37 cellular contexts compared by ENCODE assay signal in genomic region chr4:41787931-41788330, GRCh38. TPM values are rescaled to one million over a fixed set of nuclear protein-coding genes. Genes with fewer than 3 reads are reported as not detected.
"Had no signal": no experiment of that assay in that cellular context is flagged by ENCODE, and none has a peak within 500 bp of the region (broad histone marks: within the 10 kb centered on the region; RNA-seq: fewer than 3 reads in every experiment).

No MANE protein-coding gene starts in this region.

- H3K27me3 ChIP-seq: body of pancreas, MG63 had no signal

- H3K4me3 Mint-ChIP-seq: activated B cell treated with CpG ODN at 0.5 μM for 24 hours; activated CD4-positive, alpha-beta memory T cell treated with anti-CD3 and anti-CD28 coated beads for 36 hours; activated naive CD4-positive, alpha-beta T cell treated with anti-CD3 and anti-CD28 coated beads for 36 hours; activated T-cell treated with anti-CD3 and anti-CD28 coated beads, Interleukin-2, amount 50 U/mL, for 4 hours; activated T-helper 1 cell treated with anti-CD3 and anti-CD28 coated beads, Interleukin-12 subunit alpha, Interleukin-12 subunit beta, Interleukin-2, Interleukin-4 antibody, amounts not matched to agents 30 ng/mL and 10 ng/mL and 1 ng/mL, durations not matched to agents 14 hours and 24 hours and 36 hours; T-cell had no signal

- H3K27me3 Mint-ChIP-seq: activated B cell treated with CpG ODN at 0.5 μM for 24 hours had no signal

- H3K36me3 Mint-ChIP-seq: activated CD4-positive, alpha-beta memory T cell treated with anti-CD3 and anti-CD28 coated beads for 36 hours; activated naive CD4-positive, alpha-beta T cell treated with anti-CD3 and anti-CD28 coated beads, Interleukin-2, amount 50 U/mL, for 72 hours; T-cell had no signal

- H3K36me3 ChIP-seq: adrenal gland, breast epithelium, MG63 had no signal

- ATAC-seq: activated naive CD4-positive, alpha-beta T cell treated with anti-CD3 and anti-CD28 coated beads, Interleukin-2, amount 50 U/mL, for 72 hours; activated T-cell treated with anti-CD3 and anti-CD28 coated beads, Interleukin-2, amount 50 U/mL, for 4 hours; body of pancreas; T-cell had no signal

- H3K27ac Mint-ChIP-seq: activated B cell treated with CpG ODN at 0.5 μM for 24 hours; activated CD4-positive, alpha-beta memory T cell treated with anti-CD3 and anti-CD28 coated beads for 36 hours; activated naive CD4-positive, alpha-beta T cell treated with anti-CD3 and anti-CD28 coated beads for 36 hours; activated naive CD4-positive, alpha-beta T cell treated with anti-CD3 and anti-CD28 coated beads, Interleukin-2, amount 50 U/mL, for 72 hours; activated T-helper 1 cell treated with anti-CD3 and anti-CD28 coated beads, Interleukin-12 subunit alpha, Interleukin-12 subunit beta, Interleukin-2, Interleukin-4 antibody, amounts not matched to agents 30 ng/mL and 10 ng/mL and 1 ng/mL, durations not matched to agents 14 hours and 24 hours and 36 hours; T-cell had no signal

- DNase-seq: activated B cell treated with CpG ODN at 0.5 μM for 24 hours; activated CD4-positive, alpha-beta memory T cell treated with anti-CD3 and anti-CD28 coated beads for 36 hours; activated CD4-positive, alpha-beta T cell treated with anti-CD3 and anti-CD28 coated beads for 4 hours; activated CD4-positive, alpha-beta T cell treated with anti-CD3 and anti-CD28 coated beads, Interleukin-2, amount 50 U/mL, for 1 hour; activated CD4-positive, CD25-positive, alpha-beta regulatory T cell treated with anti-CD3 and anti-CD28 coated beads, Interleukin-2, amount 50 U/mL, for 72 hours; activated CD8-positive, alpha-beta memory T cell treated with anti-CD3 and anti-CD28 coated beads, Interleukin-2, amount 50 U/mL, for 4 hours; activated gamma-delta T cell treated with Interleukin-2 at 50 U/mL for 16 hours; activated naive CD4-positive, alpha-beta T cell treated with anti-CD3 and anti-CD28 coated beads for 36 hours; activated T-cell treated with anti-CD3 and anti-CD28 coated beads for 4 hours; activated T-cell treated with anti-CD3 and anti-CD28 coated beads, Interleukin-2, amount 50 U/mL, for 4 hours; adrenal gland; body of pancreas; caudate nucleus; Kasumi-1; KG1; MG63; NCI-H1048; NCI-H1105 treated with DMSO at 0.1 percent for 48 hours; NCI-H1436; NCI-H1694; NCI-H2029; NCI-H345; NCI-H526; NCI-H748 treated with DMSO at 0.1 percent for 48 hours; NK-92 treated with Interleukin-12 subunit alpha and Interleukin-12 subunit beta, amount 100 ng/mL, for 24 hours; OCI-M1; Right ventricle myocardium superior; T-cell; T-helper 2 cell; T-helper 9 cell had no signal

- H3K4me3 ChIP-seq: adrenal gland, body of pancreas, breast epithelium, MG63, SK-N-MC had no signal

- H3K27ac ChIP-seq: adrenal gland, body of pancreas, breast epithelium, SK-N-MC, VCaP had no signal

- H3K9me3 Mint-ChIP-seq: activated B cell treated with CpG ODN at 0.5 μM for 24 hours; activated CD4-positive, alpha-beta memory T cell treated with anti-CD3 and anti-CD28 coated beads for 36 hours; activated naive CD4-positive, alpha-beta T cell treated with anti-CD3 and anti-CD28 coated beads, Interleukin-2, amount 50 U/mL, for 72 hours; activated T-cell treated with anti-CD3 and anti-CD28 coated beads, Interleukin-2, amount 50 U/mL, for 4 hours; activated T-helper 1 cell treated with anti-CD3 and anti-CD28 coated beads, Interleukin-12 subunit alpha, Interleukin-12 subunit beta, Interleukin-2, Interleukin-4 antibody, amounts not matched to agents 30 ng/mL and 10 ng/mL and 1 ng/mL, durations not matched to agents 14 hours and 24 hours and 36 hours had no signal

- H3K9me3 ChIP-seq: adrenal gland, body of pancreas, breast epithelium, MG63 had no signal

- H3K4me1 Mint-ChIP-seq: activated B cell treated with CpG ODN at 0.5 μM for 24 hours, T-cell had no signal

- H3K4me1 ChIP-seq: adrenal gland, body of pancreas, breast epithelium had no signal

RNA-seq across cellular contexts. Expression of gene PHOX2B, which starts 39.4 kb away (rescaled TPM):
- total RNA-seq: activated B cell treated with CpG ODN at 0.5 μM for 24 hours; activated CD4-positive, alpha-beta memory T cell treated with anti-CD3 and anti-CD28 coated beads for 36 hours; activated naive CD4-positive, alpha-beta T cell treated with anti-CD3 and anti-CD28 coated beads for 36 hours; activated naive CD4-positive, alpha-beta T cell treated with anti-CD3 and anti-CD28 coated beads, Interleukin-2, amount 50 U/mL, for 72 hours; activated T-cell treated with anti-CD3 and anti-CD28 coated beads, Interleukin-2, amount 50 U/mL, for 4 hours; activated T-helper 1 cell treated with anti-CD3 and anti-CD28 coated beads, Interleukin-12 subunit alpha, Interleukin-12 subunit beta, Interleukin-2, Interleukin-4 antibody, amounts not matched to agents 30 ng/mL and 10 ng/mL and 1 ng/mL, durations not matched to agents 14 hours and 24 hours and 36 hours; astrocyte; body of pancreas; breast epithelium; NCI-H460; Right ventricle myocardium superior; T-cell had no signal
